ENCODE assay signal across 8 cellular contexts in the genomic region with DNA sequence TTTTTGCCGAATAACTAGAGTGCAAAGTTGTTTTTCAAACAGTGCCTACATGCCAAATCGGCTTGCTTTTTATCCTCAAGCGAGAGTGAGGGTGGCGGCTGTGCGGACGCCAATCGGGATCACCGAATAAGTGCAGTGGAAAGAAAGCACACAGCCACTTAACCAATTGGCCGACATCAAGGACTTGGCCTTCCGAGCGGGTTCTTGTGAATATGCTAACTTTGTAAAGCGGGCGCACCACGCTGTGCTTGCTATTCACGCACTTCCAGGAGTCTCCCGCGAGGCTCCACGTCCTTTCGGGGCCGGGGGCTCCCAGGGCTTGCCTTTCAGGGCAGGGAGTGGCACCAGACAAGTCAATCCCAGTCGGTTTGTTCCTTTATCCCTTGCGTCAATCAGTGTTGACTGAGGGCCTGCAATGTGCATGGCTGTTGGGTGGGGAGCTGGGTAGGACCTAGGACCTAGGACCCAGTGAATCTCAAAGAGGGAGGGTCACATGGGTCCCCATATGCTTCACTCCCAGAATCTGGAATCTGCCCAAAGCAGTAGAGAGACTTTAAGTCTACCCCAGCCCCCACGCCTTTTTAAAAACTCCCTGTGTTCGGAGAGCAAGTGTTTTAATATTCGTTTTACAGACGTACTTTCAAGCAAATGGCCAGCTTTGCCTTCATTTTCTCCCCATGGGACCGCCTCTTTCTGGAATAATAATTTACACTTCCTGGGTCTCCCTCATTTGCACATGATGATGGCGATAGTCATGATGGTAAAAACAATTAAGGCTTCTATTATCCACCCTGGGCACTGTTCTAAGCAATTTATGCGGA. TPM values are rescaled to one million over a fixed set of nuclear protein-coding genes. Genes with fewer than 3 reads are reported as not detected.
DNase-seq lines count a peak whose midpoint lies in the region; ATAC-seq, FAIRE-seq and TF ChIP-seq lines count a peak whose summit lies in the region.

No MANE protein-coding gene starts in this region.

- peak overlapping the region; percentile 89 for H3K4me2 ChIP-seq in keratinocyte (ENCODE audit: control insufficient read depth, extremely low read depth, insufficient read depth, low read depth, low read length)

- peaks cover 43% of the 10 kb centered on the region for H3K27me3 Mint-ChIP-seq in brain
- H3K27me3 Mint-ChIP-seq in stimulated activated naive CD8-positive, alpha-beta T cell treated with anti-CD3 and anti-CD28 coated beads, Interleukin-15, Interleukin-2, amounts not matched to agents 100 ng/mL and 50 ng/mL, for 24 hours, result peaks cover 16% of the 10 kb centered on the region

- DNase-seq in stimulated activated CD4-positive, alpha-beta T cell treated with anti-CD3 and anti-CD28 coated beads, Interleukin-1b, Interleukin-23, amount 100 ng/mL, for 48 hours, result peak; percentile 12
- no peak for DNase-seq in stimulated activated CD4-positive, alpha-beta T cell treated with anti-CD3 and anti-CD28 coated beads, Interleukin-12 subunit alpha, Interleukin-12 subunit beta, amount 100 ng/mL, for 4 hours
- DNase-seq in keratinocyte (ENCODE audit: low read depth, low spot score) (no peak), HEK293T (ENCODE audit: extremely low spot score) (no peak), NCI-H128 (lab: John Stamatoyannopoulos, UW; ENCODE audit: unreplicated experiment) (no peak)

- peak overlapping the region; percentile 81 for H3K9ac ChIP-seq in keratinocyte (ENCODE audit: control insufficient read depth, extremely low read depth, insufficient read depth, low read length)

- no peaks in the 10 kb centered on the region for H3K36me3 ChIP-seq in keratinocyte (ENCODE audit: control insufficient read depth in 2 of 2, extremely low read depth in 1 of 2, insufficient read depth in 2 of 2, low read length in 2 of 2)

- CTCF ChIA-PET in HEK293T (lab: Yijun Ruan, JAX), result no interaction called here

- ATAC-seq in HG02973 (IDR thresholded peaks at IDR 0.05; ENCODE audit: unreplicated experiment), result no peak

- peak overlapping the region; percentile 92 for H2AFZ ChIP-seq in keratinocyte (ENCODE audit: control insufficient read depth, low read length)

- H3K4me3 ChIP-seq in keratinocyte (ENCODE audit: control insufficient read depth in 2 of 3, extremely low read depth in 1 of 3, insufficient read depth in 2 of 3, low read depth in 1 of 3, low read length in 3 of 3), result peak overlapping the region; percentile 71 to 85 (median 82)

- H3K36me3 Mint-ChIP-seq in brain, result no peaks in the 10 kb centered on the region
- no peaks in the 10 kb centered on the region for H3K36me3 Mint-ChIP-seq in stimulated activated naive CD8-positive, alpha-beta T cell treated with anti-CD3 and anti-CD28 coated beads, Interleukin-15, Interleukin-2, amounts not matched to agents 100 ng/mL and 50 ng/mL, for 24 hours (ENCODE audit: low read depth)

- peak; percentile 43 for FAIRE-seq in keratinocyte (lab: Jason Lieb, UNC)

- peak overlapping the region; percentile 91 to 94 (median 94) for H3K4me3 Mint-ChIP-seq in brain
- peak overlapping the region; percentile 85 for H3K4me3 Mint-ChIP-seq in stimulated activated naive CD8-positive, alpha-beta T cell treated with anti-CD3 and anti-CD28 coated beads, Interleukin-15, Interleukin-2, amounts not matched to agents 100 ng/mL and 50 ng/mL, for 24 hours

- no peaks in the 10 kb centered on the region for H3K27me3 ChIP-seq in keratinocyte (ENCODE audit: control insufficient read depth, extremely low read depth, insufficient read depth, low read length)

- H3K4me1 Mint-ChIP-seq in brain, result peaks cover 26% of the 10 kb centered on the region
- H3K4me1 Mint-ChIP-seq in stimulated activated naive CD8-positive, alpha-beta T cell treated with anti-CD3 and anti-CD28 coated beads, Interleukin-15, Interleukin-2, amounts not matched to agents 100 ng/mL and 50 ng/mL, for 24 hours (ENCODE audit: low read depth), result peaks cover 88% of the 10 kb centered on the region

- peak overlapping the region; percentile 72 for H3K27ac ChIP-seq in keratinocyte (ENCODE audit: control insufficient read depth, insufficient read depth, low read length)

- H3K9me1 ChIP-seq in keratinocyte (ENCODE audit: control insufficient read depth, extremely low read depth, insufficient read depth, low read length), result no peaks in the 10 kb centered on the region

- POLR2A ChIA-PET in HEK293T (lab: Yijun Ruan, JAX), result interaction anchor here (1.3 kb wide), 1 partner anchor 182 kb away, joined by 5 read pairs; the partner anchor contains the start of gene ANKRD31

- H3K9me3 Mint-ChIP-seq in brain, result peaks cover 0 to 8% (median 0%) of the 10 kb centered on the region in 5 experiments
- H3K9me3 Mint-ChIP-seq in stimulated activated naive CD8-positive, alpha-beta T cell treated with anti-CD3 and anti-CD28 coated beads, Interleukin-15, Interleukin-2, amounts not matched to agents 100 ng/mL and 50 ng/mL, for 24 hours, result no peaks in the 10 kb centered on the region

- no peaks in the 10 kb centered on the region for H3K9me3 ChIP-seq in keratinocyte (ENCODE audit: control insufficient read depth, low read depth, low read length)

- peaks cover 27% of the 10 kb centered on the region for H3K4me1 ChIP-seq in keratinocyte (ENCODE audit: control insufficient read depth, extremely low read depth, insufficient read depth, low read length)

- no peaks in the 10 kb centered on the region for H4K20me1 ChIP-seq in keratinocyte (ENCODE audit: control insufficient read depth, extremely low read depth, insufficient read depth, low read length)

- dilution Hi-C loops in keratinocyte (cut with MboI; ENCODE audit: extremely low pct_ligation_motif_present, low sequenced_read_pairs), result no loop called here

- TF ChIP-seq CTCF in brain (conservative IDR thresholded peaks at IDR 0.05), result no peak
- TF ChIP-seq CTCF in keratinocyte (optimal IDR thresholded peaks at IDR 0.05 in 1 of 3, IDR thresholded peaks at IDR 0.05 in 1 of 3, conservative IDR thresholded peaks at IDR 0.05 in 1 of 3; ENCODE audit: extremely low read depth in 1 of 3, insufficient read depth in 2 of 3, low read length in 3 of 3), result no peak

- peak overlapping the region in 4 of 5 experiments; percentile 30 to 96 (median 77) for H3K27ac Mint-ChIP-seq in brain
- H3K27ac Mint-ChIP-seq in stimulated activated naive CD8-positive, alpha-beta T cell treated with anti-CD3 and anti-CD28 coated beads, Interleukin-15, Interleukin-2, amounts not matched to agents 100 ng/mL and 50 ng/mL, for 24 hours, result peak overlapping the region; percentile 67

- peaks cover 9% of the 10 kb centered on the region for H3K79me2 ChIP-seq in keratinocyte (ENCODE audit: control insufficient read depth, insufficient read depth, low read length)

TF ChIP-seq in HEK293T, 16 proteins besides CTCF, POLR2A, EP300 and RAD21:
- no peak for TF ChIP-seq SP1 (IDR thresholded peaks at IDR 0.05)
- TF ChIP-seq CTBP1 (IDR thresholded peaks at IDR 0.05; ENCODE audit: borderline replicate concordance), result no peak
- TF ChIP-seq, protein P1, sequence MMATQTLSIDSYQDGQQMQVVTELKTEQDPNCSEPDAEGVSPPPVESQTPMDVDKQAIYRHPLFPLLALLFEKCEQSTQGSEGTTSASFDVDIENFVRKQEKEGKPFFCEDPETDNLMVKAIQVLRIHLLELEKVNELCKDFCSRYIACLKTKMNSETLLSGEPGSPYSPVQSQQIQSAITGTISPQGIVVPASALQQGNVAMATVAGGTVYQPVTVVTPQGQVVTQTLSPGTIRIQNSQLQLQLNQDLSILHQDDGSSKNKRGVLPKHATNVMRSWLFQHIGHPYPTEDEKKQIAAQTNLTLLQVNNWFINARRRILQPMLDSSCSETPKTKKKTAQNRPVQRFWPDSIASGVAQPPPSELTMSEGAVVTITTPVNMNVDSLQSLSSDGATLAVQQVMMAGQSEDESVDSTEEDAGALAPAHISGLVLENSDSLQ (IDR thresholded peaks at IDR 0.05), result no peak
- no peak for TF ChIP-seq L3MBTL2 (conservative IDR thresholded peaks at IDR 0.05)
- no peak for TF ChIP-seq HDGF (IDR thresholded peaks at IDR 0.05; ENCODE audit: borderline replicate concordance)
- TF ChIP-seq FOXA1 (IDR thresholded peaks at IDR 0.05), result no peak

RNA-seq across cellular contexts. Expression of gene GCNT4, which starts 2.0 kb away (rescaled TPM):
- polyA plus RNA-seq in brain (ENCODE audit: insufficient read depth, low read depth, low replicate concordance) (0.17 TPM), keratinocyte (1.1 to 3.5 TPM (median 3.2 TPM) in 3 replicates)
- polyA plus RNA-seq in keratinocyte (2011; ENCODE audit: low read depth), result 3.1 TPM
- polyA plus RNA-seq in keratinocyte (2011; cell fraction: cytosol; rRNA removed), result 1.1 and 2.4 TPM in 2 replicates
- polyA plus RNA-seq in keratinocyte (2011; cell fraction: nucleus; rRNA removed), result 4.5 and 5.9 TPM in 2 replicates
- polyA plus RNA-seq in keratinocyte (2012; ENCODE audit: low replicate concordance), result 1.4 and 7.2 TPM in 2 replicates
- polyA minus RNA-seq in keratinocyte, result 0.52 to 5.2 TPM (median 4.4 TPM) in 3 replicates
- 1.3 TPM for polyA minus RNA-seq in keratinocyte (2011; cell fraction: cytosol; rRNA and poly(A)+ RNA removed)
- 4.5 and 9.2 TPM in 2 replicates for polyA minus RNA-seq in keratinocyte (2011; cell fraction: nucleus; rRNA and poly(A)+ RNA removed)
